In genomic region chr11:23789200-23789853, GRCh38 we compare ENCODE assay signal across 2 cellular contexts.
TF ChIP-seq lines count a peak whose summit lies in the region.

No MANE protein-coding gene starts in this region.

TF ChIP-seq in A549, 52 proteins besides CTCF, POLR2A, EP300 and RAD21 (continued from another document):
- TF ChIP-seq ELK1 (IDR thresholded peaks at IDR 0.05; ENCODE audit: low read depth, low read length) (no peak), SREBF2 (IDR thresholded peaks at IDR 0.05) (no peak), MAX (IDR thresholded peaks at IDR 0.05) (no peak), BHLHE40 (IDR thresholded peaks at IDR 0.05; ENCODE audit: low read depth, low read length) (no peak), EHF (CRISPR knock-in tag; IDR thresholded peaks at IDR 0.05) (no peak), ESRRA (IDR thresholded peaks at IDR 0.05; ENCODE audit: borderline replicate concordance, low read length) (no peak), GATA3 (IDR thresholded peaks at IDR 0.05; ENCODE audit: borderline replicate concordance) (no peak), CEBPB (IDR thresholded peaks at IDR 0.05) (no peak), MAZ (IDR thresholded peaks at IDR 0.05; ENCODE audit: borderline replicate concordance, low read depth, low read length) (no peak), JUNB (IDR thresholded peaks at IDR 0.05) (no peak), KDM5A (IDR thresholded peaks at IDR 0.05) (no peak), PBX3 (IDR thresholded peaks at IDR 0.05) (no peak), FOSL2 (IDR thresholded peaks at IDR 0.05) (no peak), FOSL2 (CRISPR knock-in tag; IDR thresholded peaks at IDR 0.05) (no peak), JUN (IDR thresholded peaks at IDR 0.05) (no peak), KDM1A (IDR thresholded peaks at IDR 0.05; ENCODE audit: low read depth) (no peak), NFE2L2 (conservative IDR thresholded peaks at IDR 0.05; ENCODE audit: low read length) (no peak)

TF ChIP-seq in IMR-90, 13 proteins besides CTCF, POLR2A, EP300 and RAD21 (continued from another document):
- TF ChIP-seq ELK1 (IDR thresholded peaks at IDR 0.05; ENCODE audit: borderline replicate concordance, low read depth, low read length): no peak
- no peak for TF ChIP-seq RCOR1 (IDR thresholded peaks at IDR 0.05; ENCODE audit: insufficient replicate concordance, low read length)
- TF ChIP-seq USF2 (IDR thresholded peaks at IDR 0.05; ENCODE audit: low read depth, low read length): no peak
- no peak for TF ChIP-seq FOS (IDR thresholded peaks at IDR 0.05; ENCODE audit: low read depth, low read length)
- no peak for TF ChIP-seq CEBPB (IDR thresholded peaks at IDR 0.05; ENCODE audit: low read depth, low read length)
- no peak for TF ChIP-seq RFX5 (IDR thresholded peaks at IDR 0.05; ENCODE audit: low read depth, low read length)
- no peak for TF ChIP-seq SMC3 (IDR thresholded peaks at IDR 0.05; ENCODE audit: low read depth, low read length)
- no peak for TF ChIP-seq NFE2L2 (IDR thresholded peaks at IDR 0.05; ENCODE audit: low read depth, low read length)
- no peak for TF ChIP-seq CHD1 (IDR thresholded peaks at IDR 0.05; ENCODE audit: low read depth, low read length)
TF ChIP-seq in IMR-90: peak in this region for 0.
